27 cellular contexts compared by ENCODE assay signal in the genomic region with DNA sequence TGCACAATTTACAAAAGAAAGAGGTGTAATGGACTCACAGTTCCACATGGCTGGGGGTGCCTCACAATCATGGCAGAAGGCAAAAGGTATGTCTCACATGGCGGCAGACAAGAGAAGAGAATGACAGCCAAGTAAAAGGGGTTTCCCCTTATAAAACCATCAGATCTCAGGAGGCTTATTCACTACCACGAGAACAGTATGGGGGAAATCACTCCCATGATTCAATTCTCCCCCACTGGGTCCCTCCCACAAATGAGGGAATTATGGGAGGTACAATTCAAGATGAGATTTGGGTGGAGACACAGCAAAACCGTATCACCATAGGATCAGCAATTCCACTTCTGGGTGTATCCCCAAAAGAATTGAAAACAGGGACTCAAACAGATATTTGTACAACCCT.
"Had no signal": no experiment of that assay in that cellular context is flagged by ENCODE, and none has a peak within 500 bp of the region (broad histone marks: within the 10 kb centered on the region; RNA-seq: fewer than 3 reads in every experiment).

No MANE protein-coding gene starts in this region.

- ATAC-seq: activated T-cell treated with anti-CD3 and anti-CD28 coated beads, Interleukin-2, amount 50 U/mL, for 72 hours; effector memory CD8-positive, alpha-beta T cell; foreskin keratinocyte; gastrocnemius medialis; heart left ventricle had no signal

- H3K9me3 Mint-ChIP-seq: activated B cell treated with CpG ODN at 0.5 μM for 24 hours; activated CD4-positive, alpha-beta memory T cell treated with anti-CD3 and anti-CD28 coated beads, Interleukin-2, amount 10 ng/mL, durations not matched to agents 7 days and 5 days; activated naive CD4-positive, alpha-beta T cell treated with anti-CD3 and anti-CD28 coated beads, Interleukin-2, amount 10 ng/mL, durations not matched to agents 7 days and 5 days; activated naive CD8-positive, alpha-beta T cell treated with anti-CD3 and anti-CD28 coated beads, Interleukin-2, amount 10 ng/mL, durations not matched to agents 7 days and 5 days; brain; effector memory CD8-positive, alpha-beta T cell had no signal

- DNase-seq: activated B cell treated with CpG ODN at 0.5 μM for 24 hours; activated CD4-positive, alpha-beta memory T cell treated with anti-CD3 and anti-CD28 coated beads, Interleukin-2, amount 10 ng/mL, durations not matched to agents 7 days and 5 days; activated CD4-positive, alpha-beta T cell treated with anti-CD3 and anti-CD28 coated beads, Interleukin-2, amount 10 ng/mL, durations not matched to agents 24 days and 14 days; activated CD4-positive, alpha-beta T cell treated with anti-CD3 and anti-CD28 coated beads, Interleukin-2, amount 50 U/mL, for 4 hours; activated CD8-positive, alpha-beta memory T cell treated with anti-CD3 and anti-CD28 coated beads, Interleukin-2, amount 50 U/mL, for 48 hours; activated effector memory CD4-positive, alpha-beta T cell treated with Interleukin-2 at 50 U/mL for 16 hours; activated gamma-delta T cell treated with Interleukin-2 at 50 U/mL for 16 hours; activated naive CD4-positive, alpha-beta T cell treated with anti-CD3 and anti-CD28 coated beads, Interleukin-2, amount 10 ng/mL, durations not matched to agents 7 days and 5 days; activated naive CD8-positive, alpha-beta T cell treated with anti-CD3 and anti-CD28 coated beads, Interleukin-2, amount 10 ng/mL, durations not matched to agents 7 days and 5 days; activated T-cell treated with anti-CD3 and anti-CD28 coated beads for 4 hours; activated T-cell treated with anti-CD3 and anti-CD28 coated beads, Interleukin-2, amount 50 U/mL, for 24 hours; cortex of kidney; dermis blood vessel endothelial cell; effector CD4-positive, alpha-beta T cell; effector memory CD8-positive, alpha-beta T cell; erythroblast; foreskin keratinocyte; gastrocnemius medialis; glutamatergic neuron; heart left ventricle; T-helper 9 cell; WERI-Rb-1 had no signal

- H3K9me3 ChIP-seq: ascending aorta, breast epithelium, esophagus muscularis mucosa, gastrocnemius medialis, heart left ventricle had no signal

- H3K27ac Mint-ChIP-seq: activated B cell treated with CpG ODN at 0.5 μM for 24 hours; activated CD4-positive, alpha-beta memory T cell treated with anti-CD3 and anti-CD28 coated beads, Interleukin-2, amount 10 ng/mL, durations not matched to agents 7 days and 5 days; activated CD4-positive, alpha-beta T cell treated with anti-CD3 and anti-CD28 coated beads, Interleukin-2, amount 10 ng/mL, durations not matched to agents 24 days and 14 days; activated naive CD4-positive, alpha-beta T cell treated with anti-CD3 and anti-CD28 coated beads, Interleukin-2, amount 10 ng/mL, durations not matched to agents 7 days and 5 days; activated naive CD8-positive, alpha-beta T cell treated with anti-CD3 and anti-CD28 coated beads, Interleukin-2, amount 10 ng/mL, durations not matched to agents 7 days and 5 days; activated T-cell treated with anti-CD3 and anti-CD28 coated beads, Interleukin-2, amount 50 U/mL, for 24 hours had no signal

- H3K27me3 Mint-ChIP-seq: activated B cell treated with CpG ODN at 0.5 μM for 24 hours; activated CD4-positive, alpha-beta memory T cell treated with anti-CD3 and anti-CD28 coated beads, Interleukin-2, amount 10 ng/mL, durations not matched to agents 7 days and 5 days; activated CD4-positive, alpha-beta T cell treated with anti-CD3 and anti-CD28 coated beads, Interleukin-2, amount 10 ng/mL, durations not matched to agents 24 days and 14 days; activated naive CD4-positive, alpha-beta T cell treated with anti-CD3 and anti-CD28 coated beads, Interleukin-2, amount 10 ng/mL, durations not matched to agents 7 days and 5 days; activated naive CD8-positive, alpha-beta T cell treated with anti-CD3 and anti-CD28 coated beads, Interleukin-2, amount 10 ng/mL, durations not matched to agents 7 days and 5 days; activated T-cell treated with anti-CD3 and anti-CD28 coated beads, Interleukin-2, amount 50 U/mL, for 24 hours; effector memory CD8-positive, alpha-beta T cell had no signal

- H3K4me3 Mint-ChIP-seq: activated B cell treated with CpG ODN at 0.5 μM for 24 hours; activated CD4-positive, alpha-beta memory T cell treated with anti-CD3 and anti-CD28 coated beads, Interleukin-2, amount 10 ng/mL, durations not matched to agents 7 days and 5 days; activated CD4-positive, alpha-beta T cell treated with anti-CD3 and anti-CD28 coated beads, Interleukin-2, amount 10 ng/mL, durations not matched to agents 24 days and 14 days; activated naive CD4-positive, alpha-beta T cell treated with anti-CD3 and anti-CD28 coated beads, Interleukin-2, amount 10 ng/mL, durations not matched to agents 7 days and 5 days; activated naive CD8-positive, alpha-beta T cell treated with anti-CD3 and anti-CD28 coated beads, Interleukin-2, amount 10 ng/mL, durations not matched to agents 7 days and 5 days; activated T-cell treated with anti-CD3 and anti-CD28 coated beads, Interleukin-2, amount 50 U/mL, for 24 hours; activated T-cell treated with anti-CD3 and anti-CD28 coated beads, Interleukin-2, amount 50 U/mL, for 72 hours; brain; effector memory CD8-positive, alpha-beta T cell had no signal

- H3K4me1 Mint-ChIP-seq: activated naive CD4-positive, alpha-beta T cell treated with anti-CD3 and anti-CD28 coated beads, Interleukin-2, amount 10 ng/mL, durations not matched to agents 7 days and 5 days; activated naive CD8-positive, alpha-beta T cell treated with anti-CD3 and anti-CD28 coated beads, Interleukin-2, amount 10 ng/mL, durations not matched to agents 7 days and 5 days had no signal

- H3K36me3 Mint-ChIP-seq: activated naive CD4-positive, alpha-beta T cell treated with anti-CD3 and anti-CD28 coated beads, Interleukin-2, amount 10 ng/mL, durations not matched to agents 7 days and 5 days had no signal
